8 cellular contexts compared by ENCODE assay signal in the genomic region with DNA sequence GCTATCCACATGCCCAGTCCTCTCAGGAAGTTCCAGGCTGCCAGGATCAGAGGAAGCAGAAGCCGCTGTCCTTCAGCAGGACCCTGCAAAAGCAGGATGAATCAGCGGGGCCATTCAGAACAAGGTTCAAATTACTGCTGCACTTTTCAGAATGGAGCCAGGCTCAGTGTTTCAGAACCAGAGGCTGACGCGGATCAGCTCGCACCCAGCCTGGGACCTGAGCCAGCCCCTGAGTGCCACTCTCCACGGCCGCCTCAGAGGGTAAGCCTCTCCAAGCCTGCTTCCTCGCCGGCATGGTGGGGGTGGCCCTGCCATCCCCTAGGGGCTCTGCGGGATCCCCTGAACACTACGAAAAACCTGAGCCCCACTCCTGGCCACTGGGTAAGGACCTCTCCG. TPM values are rescaled to one million over a fixed set of nuclear protein-coding genes. Genes with fewer than 3 reads are reported as not detected.
A peak's percentile ranks its signal among the peaks of the same experiment; 100 is the strongest.
DNase-seq lines count a peak whose midpoint lies in the region; ATAC-seq and TF ChIP-seq lines count a peak whose summit lies in the region.

No MANE protein-coding gene starts in this region.

- H3K4me1 Mint-ChIP-seq in T-cell (peaks cover 70 to 81% (median 77%) of the 10 kb centered on the region in 3 donors), glutamatergic neuron (ENCODE audit: low read depth, unreplicated experiment) (peaks cover 36% of the 10 kb centered on the region)

- TF ChIP-seq CTCF in glutamatergic neuron (IDR thresholded peaks at IDR 0.05; ENCODE audit: partially characterized antibody, unreplicated experiment) = no peak

- H3K9me3 Mint-ChIP-seq in T-cell = no peaks in the 10 kb centered on the region
- H3K9me3 Mint-ChIP-seq in glutamatergic neuron (ENCODE audit: unreplicated experiment) = peaks cover 4% of the 10 kb centered on the region

- no peaks in the 10 kb centered on the region for H3K27me3 Mint-ChIP-seq in T-cell
- peaks cover 6% of the 10 kb centered on the region for H3K27me3 Mint-ChIP-seq in glutamatergic neuron (ENCODE audit: unreplicated experiment)

- peaks cover 21% of the 10 kb centered on the region for H3K36me3 Mint-ChIP-seq in T-cell
- H3K36me3 Mint-ChIP-seq in glutamatergic neuron (ENCODE audit: unreplicated experiment) = no peaks in the 10 kb centered on the region

- H3K4me3 Mint-ChIP-seq in T-cell = peak overlapping the region in 2 of 3 donors; percentile 32 to 90
- H3K4me3 Mint-ChIP-seq in glutamatergic neuron (ENCODE audit: unreplicated experiment) = no peak overlapping the region

- H3K27ac Mint-ChIP-seq in T-cell = peak overlapping the region; percentile 48 to 87
- peak overlapping the region; percentile 43 for H3K27ac Mint-ChIP-seq in glutamatergic neuron (ENCODE audit: unreplicated experiment)

- ATAC-seq in T-cell (replicated peaks in 1 of 4) (no peak), HG02970 (IDR thresholded peaks at IDR 0.05; ENCODE audit: low FRiP score, unreplicated experiment) (no peak)

- DNase-seq in DMS79 (lab: John Stamatoyannopoulos, UW) = peak; percentile 87
- DNase-seq in T-cell = peak in 1 of 34 experiments; percentile 3
- no peak for DNase-seq in glutamatergic neuron
- peak; percentile 80 for DNase-seq in posterior vena cava (ENCODE audit: low spot score)
- DNase-seq in effector CD4-positive, alpha-beta T cell = no peak
- no peak for DNase-seq in foreskin melanocyte
- no peak for DNase-seq in MV-4-11 (lab: John Stamatoyannopoulos, UW)

- POLR2A ChIA-PET in T-cell (lab: Charles Lee) = no interaction called here

- CTCF ChIA-PET in T-cell (lab: Charles Lee) = no interaction called here

- intact Hi-C loops in posterior vena cava (cut with DNase I) = no loop called here

RNA-seq across cellular contexts. Expression of a gene that starts 24.7 kb away (rescaled TPM):
- total RNA-seq in T-cell (100 to 1,000 TPM; 223 to 267 (median 238) TPM), glutamatergic neuron (ENCODE audit: unreplicated experiment) (15.2 TPM), posterior vena cava (10 to 100 TPM; 28.8 to 30.1 TPM)

Comparison
In these comparisons a context has a peak if more than half of its experiments do, and no peak if none do; other contexts are left out.
1. DNase-seq: peak in DMS79 (single experiment) and posterior vena cava (single experiment); none in glutamatergic neuron (single experiment), effector CD4-positive, alpha-beta T cell (single experiment), foreskin melanocyte (single experiment) and MV-4-11 (single experiment).
2. RNA of a gene that starts 24.7 kb away (total RNA-seq): 223 to 267 TPM in T-cell; 28.8 to 30.1 TPM in posterior vena cava and 15.2 TPM in glutamatergic neuron (single experiment); every median in the first group is over 4 times any median in the second.